1 cellular context compared by ENCODE assay signal in genomic region chr6:30748851-30749540, GRCh38.
TF ChIP-seq lines count a peak whose summit lies in the region.

No MANE protein-coding gene starts in this region.

TF ChIP-seq in HepG2, 621 proteins besides CTCF, POLR2A, EP300 and RAD21 (continued from another document and continues in another):
- TF ChIP-seq ZNF281 (CRISPR knock-in tag; IDR thresholded peaks at IDR 0.05; ENCODE audit: borderline replicate concordance) (peak; percentile 67; the same call in 1 of the 2 replicates), ZFYVE20 (CRISPR knock-in tag; IDR thresholded peaks at IDR 0.05; ENCODE audit: borderline replicate concordance, low read depth) (no peak), PRPF4 (IDR thresholded peaks at IDR 0.05; ENCODE audit: low read depth, low read length, poor library complexity, severe bottlenecking) (no peak), ZFP41 (CRISPR knock-in tag; IDR thresholded peaks at IDR 0.05; ENCODE audit: borderline replicate concordance) (no peak), ZNF468 (CRISPR knock-in tag; IDR thresholded peaks at IDR 0.05) (no peak), CBFB (CRISPR knock-in tag; IDR thresholded peaks at IDR 0.05) (no peak), STAT5B (CRISPR knock-in tag; IDR thresholded peaks at IDR 0.05) (no peak; the same call in 1 of the 2 replicates), HMGXB3 (CRISPR knock-in tag; IDR thresholded peaks at IDR 0.05; ENCODE audit: borderline replicate concordance) (no peak), ZKSCAN5 (CRISPR knock-in tag; IDR thresholded peaks at IDR 0.05) (no peak), ZNF563 (CRISPR knock-in tag; IDR thresholded peaks at IDR 0.05) (no peak), TFAP4 (IDR thresholded peaks at IDR 0.05; ENCODE audit: borderline replicate concordance, low read depth) (no peak), RBM39 (IDR thresholded peaks at IDR 0.05; ENCODE audit: low read depth, low read length, poor library complexity, severe bottlenecking) (no peak), NCOA5 (CRISPR knock-in tag; IDR thresholded peaks at IDR 0.05) (no peak), MIXL1 (CRISPR knock-in tag; IDR thresholded peaks at IDR 0.05) (0 out of 2 replicates have a peak, but pooled peaks have one; percentile 83), DBP (CRISPR knock-in tag; IDR thresholded peaks at IDR 0.05; ENCODE audit: not compliant biosample characterization) (peak; percentile 47), ZNF781 (CRISPR knock-in tag; IDR thresholded peaks at IDR 0.05; ENCODE audit: borderline replicate concordance, not compliant biosample characterization) (no peak), ZSCAN21 (CRISPR knock-in tag; IDR thresholded peaks at IDR 0.05; ENCODE audit: borderline replicate concordance) (peak; percentile 45), KDM3A (CRISPR knock-in tag; IDR thresholded peaks at IDR 0.05; ENCODE audit: low read depth) (no peak), BCL6 (CRISPR knock-in tag; IDR thresholded peaks at IDR 0.05) (peak; percentile 25), ZFY (CRISPR knock-in tag; IDR thresholded peaks at IDR 0.05) (peak; percentile 33; the same call in 1 of the 2 replicates), ZNF562 (CRISPR knock-in tag; IDR thresholded peaks at IDR 0.05; ENCODE audit: borderline replicate concordance) (no peak), MEIS1 (CRISPR knock-in tag; IDR thresholded peaks at IDR 0.05; ENCODE audit: borderline replicate concordance) (peak; percentile 19; the same call in 1 of the 2 replicates), IRF2 (CRISPR knock-in tag; IDR thresholded peaks at IDR 0.05) (peak; percentile 68), ZBTB38 (CRISPR knock-in tag; IDR thresholded peaks at IDR 0.05) (peak; percentile 46), ZBTB4 (CRISPR knock-in tag; IDR thresholded peaks at IDR 0.05; ENCODE audit: borderline replicate concordance) (0 out of 2 replicates have a peak, but pooled peaks have one; percentile 71), ONECUT2 (CRISPR knock-in tag; IDR thresholded peaks at IDR 0.05) (no peak), GATAD1 (CRISPR knock-in tag; IDR thresholded peaks at IDR 0.05) (peak; percentile 12; the same call in 1 of the 2 replicates), HOXA7 (CRISPR knock-in tag; IDR thresholded peaks at IDR 0.05) (no peak), MTA1 (CRISPR knock-in tag; IDR thresholded peaks at IDR 0.05; ENCODE audit: borderline replicate concordance) (no peak), ZNF329 (CRISPR knock-in tag; IDR thresholded peaks at IDR 0.05; ENCODE audit: low read depth) (no peak), ZNF605 (CRISPR knock-in tag; IDR thresholded peaks at IDR 0.05) (peak; percentile 76; the same call in 1 of the 2 replicates), SOX6 (IDR thresholded peaks at IDR 0.05) (no peak), SOX6 (CRISPR knock-in tag; IDR thresholded peaks at IDR 0.05) (peak; percentile 52; the same call in 1 of the 2 replicates), JDP2 (CRISPR knock-in tag; IDR thresholded peaks at IDR 0.05; ENCODE audit: borderline replicate concordance) (no peak), ZBTB7A (CRISPR knock-in tag; IDR thresholded peaks at IDR 0.05) (0 out of 2 replicates have a peak, but pooled peaks have one; percentile 37), ZNF790 (CRISPR knock-in tag; IDR thresholded peaks at IDR 0.05; ENCODE audit: borderline replicate concordance) (no peak), THAP9 (CRISPR knock-in tag; IDR thresholded peaks at IDR 0.05; ENCODE audit: borderline replicate concordance) (peak; percentile 16; the same call in 1 of the 2 replicates), PBX2 (CRISPR knock-in tag; IDR thresholded peaks at IDR 0.05) (no peak), PCBP2 (optimal IDR thresholded peaks at IDR 0.05; ENCODE audit: low read depth, low read length, poor library complexity, severe bottlenecking) (peak; percentile 36), YY1 (IDR thresholded peaks at IDR 0.05; ENCODE audit: insufficient read depth, insufficient replicate concordance, low read depth, low read length) (peak; percentile 55), SAFB2 (CRISPR knock-in tag; IDR thresholded peaks at IDR 0.05; ENCODE audit: borderline replicate concordance, low read depth) (no peak), ATF7-NPFF (CRISPR knock-in tag; IDR thresholded peaks at IDR 0.05; ENCODE audit: low read depth) (no peak), ZNF574 (CRISPR knock-in tag; IDR thresholded peaks at IDR 0.05) (peak; percentile 50), ZIK1 (CRISPR knock-in tag; IDR thresholded peaks at IDR 0.05; ENCODE audit: borderline replicate concordance, low read depth) (peak; percentile 80), ZNF567 (CRISPR knock-in tag; IDR thresholded peaks at IDR 0.05; ENCODE audit: borderline replicate concordance) (no peak), ZNF616 (CRISPR knock-in tag; IDR thresholded peaks at IDR 0.05; ENCODE audit: low read depth) (no peak), HHEX (CRISPR knock-in tag; IDR thresholded peaks at IDR 0.05) (no peak)
